15 cellular contexts compared by ENCODE assay signal in genomic region chr2:40432916-40433315, GRCh38.
"Had no signal": no experiment of that assay in that cellular context is flagged by ENCODE, and none has a peak within 500 bp of the region (broad histone marks: within the 10 kb centered on the region; RNA-seq: fewer than 3 reads in every experiment).

No MANE protein-coding gene starts in this region.

- DNase-seq: activated CD4-positive, alpha-beta T cell treated with anti-CD3 and anti-CD28 coated beads for 1 hour; activated gamma-delta T cell; effector CD8-positive, alpha-beta T cell; immature natural killer cell; mesenchymal stem cell; natural killer cell; pancreas; right lobe of liver; stimulated activated naive B cell treated with anti-CD40 and anti-IgM and Interleukin-4, amounts not matched to agents 10 μg/mL and 1 μg/mL and 100 μg/mL, for 72 hours; T-helper 2 cell; WERI-Rb-1 had no signal

- H3K4me3 ChIP-seq: gastroesophageal sphincter, pancreas, right lobe of liver had no signal

- H3K9me3 ChIP-seq: gastroesophageal sphincter, pancreas, right lobe of liver had no signal

- H3K27me3 Mint-ChIP-seq: activated naive CD4-positive, alpha-beta T cell treated with anti-CD3 and anti-CD28 coated beads, Interleukin-2, amount 50 U/mL, for 24 hours; dendritic cell treated with granulocyte-macrophage colony-stimulating factor and Interleukin-4, amounts not matched to agents 40 ng/mL and 50 ng/mL, for 4 days; stimulated activated naive B cell treated with anti-CD40 and anti-IgM and Interleukin-4, amounts not matched to agents 10 μg/mL and 1 μg/mL and 100 μg/mL, for 72 hours had no signal

- H3K4me3 Mint-ChIP-seq: activated naive CD4-positive, alpha-beta T cell treated with anti-CD3 and anti-CD28 coated beads, Interleukin-2, amount 50 U/mL, for 24 hours; dendritic cell treated with granulocyte-macrophage colony-stimulating factor and Interleukin-4, amounts not matched to agents 40 ng/mL and 50 ng/mL, for 4 days; immature natural killer cell; natural killer cell; stimulated activated naive B cell treated with anti-CD40 and anti-IgM and Interleukin-4, amounts not matched to agents 10 μg/mL and 1 μg/mL and 100 μg/mL, for 72 hours had no signal

- H3K4me1 ChIP-seq: pancreas, right lobe of liver had no signal

- H3K9me3 Mint-ChIP-seq: dendritic cell treated with granulocyte-macrophage colony-stimulating factor and Interleukin-4, amounts not matched to agents 40 ng/mL and 50 ng/mL, for 4 days; stimulated activated naive B cell treated with anti-CD40 and anti-IgM and Interleukin-4, amounts not matched to agents 10 μg/mL and 1 μg/mL and 100 μg/mL, for 72 hours had no signal

- H3K27ac Mint-ChIP-seq: activated naive CD4-positive, alpha-beta T cell treated with anti-CD3 and anti-CD28 coated beads, Interleukin-2, amount 50 U/mL, for 24 hours; immature natural killer cell; natural killer cell; stimulated activated naive B cell treated with anti-CD40 and anti-IgM and Interleukin-4, amounts not matched to agents 10 μg/mL and 1 μg/mL and 100 μg/mL, for 72 hours had no signal

- ATAC-seq: esophagus mucosa; gastroesophageal sphincter; natural killer cell; pancreas; right lobe of liver; stimulated activated naive B cell treated with anti-CD40 and anti-IgM and Interleukin-4, amounts not matched to agents 10 μg/mL and 1 μg/mL and 100 μg/mL, for 72 hours had no signal

- H3K27me3 ChIP-seq: gastroesophageal sphincter, pancreas, right lobe of liver had no signal

- H3K4me1 Mint-ChIP-seq: activated naive CD4-positive, alpha-beta T cell treated with anti-CD3 and anti-CD28 coated beads, Interleukin-2, amount 50 U/mL, for 24 hours; immature natural killer cell; natural killer cell; stimulated activated naive B cell treated with anti-CD40 and anti-IgM and Interleukin-4, amounts not matched to agents 10 μg/mL and 1 μg/mL and 100 μg/mL, for 72 hours had no signal

- H3K36me3 ChIP-seq: gastroesophageal sphincter, pancreas, right lobe of liver, WERI-Rb-1 had no signal

- H3K36me3 Mint-ChIP-seq: activated naive CD4-positive, alpha-beta T cell treated with anti-CD3 and anti-CD28 coated beads, Interleukin-2, amount 50 U/mL, for 24 hours; immature natural killer cell; natural killer cell; stimulated activated naive B cell treated with anti-CD40 and anti-IgM and Interleukin-4, amounts not matched to agents 10 μg/mL and 1 μg/mL and 100 μg/mL, for 72 hours had no signal

- H3K27ac ChIP-seq: pancreas, right lobe of liver, WERI-Rb-1 had no signal
